ENCODE assay signal across 8 cellular contexts in genomic region chr17:57356722-57357391, GRCh38.
A peak's percentile ranks its signal among the peaks of the same experiment; 100 is the strongest.
DNase-seq lines count a peak whose midpoint lies in the region; ATAC-seq and TF ChIP-seq lines count a peak whose summit lies in the region.

No MANE protein-coding gene starts in this region.

- H3K27ac ChIP-seq in DOHH2 (ENCODE audit: low read depth, low read length) = peak overlapping the region; percentile 100
- H3K27ac ChIP-seq in Karpas-422 (ENCODE audit: low read length) = peak overlapping the region; percentile 99
- peak overlapping the region; percentile 86 for H3K27ac ChIP-seq in skeletal muscle tissue (ENCODE audit: low read depth, low read length)

- H2AFZ ChIP-seq in Karpas-422 (ENCODE audit: low read length) = no peak overlapping the region

- H3K9me3 ChIP-seq in DOHH2 (ENCODE audit: control insufficient read depth, insufficient read depth, low read length) (no peaks in the 10 kb centered on the region), Karpas-422 (ENCODE audit: low read length) (no peaks in the 10 kb centered on the region), skeletal muscle tissue (ENCODE audit: control insufficient read depth in 3 of 3, low read length in 3 of 3) (no peaks in the 10 kb centered on the region)

- DNase-seq in GM20000 (ENCODE audit: low spot score) (peak; percentile 55), Karpas-422 (peak; percentile 93), epithelial cell of proximal tubule (ENCODE audit: low read depth) (no peak), SKM-1 treated with dmso at 0.1 percent for 144 hours (lab: John Stamatoyannopoulos, UW; ENCODE audit: unreplicated experiment) (no peak), NCI-H524 treated with DMSO at 0.1 percent for 48 hours (lab: John Stamatoyannopoulos, UW) (no peak)

- H3K27me3 ChIP-seq in DOHH2 (ENCODE audit: control insufficient read depth, low read length) (no peaks in the 10 kb centered on the region), Karpas-422 (ENCODE audit: low read length) (no peaks in the 10 kb centered on the region), skeletal muscle tissue (ENCODE audit: control insufficient read depth in 3 of 3, insufficient read depth in 3 of 3, low read length in 3 of 3) (no peaks in the 10 kb centered on the region)

- peaks cover 39% of the 10 kb centered on the region for H3K36me3 ChIP-seq in DOHH2 (ENCODE audit: control insufficient read depth, low read length)
- no peaks in the 10 kb centered on the region for H3K36me3 ChIP-seq in Karpas-422 (ENCODE audit: insufficient read depth, low read length)
- peaks cover 0 to 2% (median 0%) of the 10 kb centered on the region in 3 donors for H3K36me3 ChIP-seq in skeletal muscle tissue (ENCODE audit: control insufficient read depth in 3 of 3, insufficient read depth in 3 of 3, low read length in 3 of 3)

- ATAC-seq in GM19463 (IDR thresholded peaks at IDR 0.05; ENCODE audit: unreplicated experiment) = no peak

- H3K9ac ChIP-seq in Karpas-422 (ENCODE audit: low read length) (peak overlapping the region; percentile 89), skeletal muscle tissue (ENCODE audit: low read depth in 1 of 3, low read length in 3 of 3) (peak overlapping the region; percentile 58 to 85 (median 73))

- H3F3A ChIP-seq in DOHH2 (ENCODE audit: control insufficient read depth, insufficient read depth) = peaks cover 31% of the 10 kb centered on the region

- H3K79me2 ChIP-seq in DOHH2 (ENCODE audit: control insufficient read depth, low read length) (peaks cover 94% of the 10 kb centered on the region), Karpas-422 (ENCODE audit: low read length) (peaks cover 77% of the 10 kb centered on the region)

- TF ChIP-seq CTCF in DOHH2 (IDR thresholded peaks at IDR 0.05; ENCODE audit: low read depth, low read length, poor library complexity, severe bottlenecking) (no peak), GM20000 (IDR thresholded peaks at IDR 0.05; ENCODE audit: extremely low read depth, missing control alignments) (no peak), epithelial cell of proximal tubule (conservative IDR thresholded peaks at IDR 0.05; ENCODE audit: low read depth, low read length) (no peak)

- no peaks in the 10 kb centered on the region for H4K20me1 ChIP-seq in DOHH2 (ENCODE audit: control insufficient read depth, insufficient read depth, low read depth, low read length)
- H4K20me1 ChIP-seq in Karpas-422 (ENCODE audit: insufficient read depth, low read depth, low read length) = no peaks in the 10 kb centered on the region

- no peaks in the 10 kb centered on the region for H3K9me2 ChIP-seq in DOHH2 (replicated peaks; ENCODE audit: control insufficient read depth, low read length)
- no peaks in the 10 kb centered on the region for H3K9me2 ChIP-seq in Karpas-422 (replicated peaks; ENCODE audit: insufficient read depth, low read length)

- H3K4me2 ChIP-seq in DOHH2 (ENCODE audit: low read length) (peak overlapping the region; percentile 100), Karpas-422 (ENCODE audit: low read depth, low read length, poor library complexity, severe bottlenecking) (peak overlapping the region; percentile 85)

- H3K4me3 ChIP-seq in DOHH2 (ENCODE audit: low read length) = peak overlapping the region; percentile 78
- H3K4me3 ChIP-seq in Karpas-422 (ENCODE audit: low read length) = peak overlapping the region; percentile 63
- peak overlapping the region; percentile 47 for H3K4me3 ChIP-seq in epithelial cell of proximal tubule (ENCODE audit: low read depth, low read length)
- peak overlapping the region in 2 of 3 donors; percentile 35 to 55 for H3K4me3 ChIP-seq in skeletal muscle tissue (ENCODE audit: low read length in 3 of 3)

- H3K4me1 ChIP-seq in DOHH2 (ENCODE audit: control insufficient read depth, low read length) (peaks cover 85% of the 10 kb centered on the region), Karpas-422 (ENCODE audit: low read length) (peaks cover 96% of the 10 kb centered on the region), skeletal muscle tissue (ENCODE audit: control insufficient read depth in 3 of 3, insufficient read depth in 3 of 3, low read length in 3 of 3) (peaks cover 45 to 76% (median 55%) of the 10 kb centered on the region in 3 donors)

Comparison
In these comparisons a context has a peak if more than half of its experiments do, and no peak if none do; other contexts are left out.
1. DNase-seq: peak in GM20000 (single experiment) and Karpas-422 (single experiment); none in epithelial cell of proximal tubule (single experiment), SKM-1 treated with dmso at 0.1 percent for 144 hours (single experiment) and NCI-H524 treated with DMSO at 0.1 percent for 48 hours (single experiment).
2. Peak in every context shown above with its lines, with median percentiles within 50 percentile points of each other: H3K27ac ChIP-seq and H3K4me3 ChIP-seq.